Comparison of ENCODE assay signal across 1 cellular context in genomic region chr4:88320174-88320779, GRCh38.
TF ChIP-seq lines count a peak whose summit lies in the region.

No MANE protein-coding gene starts in this region.

TF ChIP-seq in GM23338, 12 proteins besides CTCF, POLR2A, EP300 and RAD21 (continued from another document):
- TF ChIP-seq CREB1 (CRISPR knock-in tag; IDR thresholded peaks at IDR 0.05; ENCODE audit: low read depth) (no peak), ZNF114 (CRISPR knock-in tag; IDR thresholded peaks at IDR 0.05) (no peak), STAT1 (IDR thresholded peaks at IDR 0.05; ENCODE audit: unreplicated experiment) (no peak), EZH2 (IDR thresholded peaks at IDR 0.05; ENCODE audit: low read depth, unreplicated experiment) (no peak), EZH2phosphoT487 (IDR thresholded peaks at IDR 0.05; ENCODE audit: unreplicated experiment) (no peak), NANOG (IDR thresholded peaks at IDR 0.05; ENCODE audit: borderline replicate concordance) (no peak)
- TF ChIP-seq, protein P1, sequence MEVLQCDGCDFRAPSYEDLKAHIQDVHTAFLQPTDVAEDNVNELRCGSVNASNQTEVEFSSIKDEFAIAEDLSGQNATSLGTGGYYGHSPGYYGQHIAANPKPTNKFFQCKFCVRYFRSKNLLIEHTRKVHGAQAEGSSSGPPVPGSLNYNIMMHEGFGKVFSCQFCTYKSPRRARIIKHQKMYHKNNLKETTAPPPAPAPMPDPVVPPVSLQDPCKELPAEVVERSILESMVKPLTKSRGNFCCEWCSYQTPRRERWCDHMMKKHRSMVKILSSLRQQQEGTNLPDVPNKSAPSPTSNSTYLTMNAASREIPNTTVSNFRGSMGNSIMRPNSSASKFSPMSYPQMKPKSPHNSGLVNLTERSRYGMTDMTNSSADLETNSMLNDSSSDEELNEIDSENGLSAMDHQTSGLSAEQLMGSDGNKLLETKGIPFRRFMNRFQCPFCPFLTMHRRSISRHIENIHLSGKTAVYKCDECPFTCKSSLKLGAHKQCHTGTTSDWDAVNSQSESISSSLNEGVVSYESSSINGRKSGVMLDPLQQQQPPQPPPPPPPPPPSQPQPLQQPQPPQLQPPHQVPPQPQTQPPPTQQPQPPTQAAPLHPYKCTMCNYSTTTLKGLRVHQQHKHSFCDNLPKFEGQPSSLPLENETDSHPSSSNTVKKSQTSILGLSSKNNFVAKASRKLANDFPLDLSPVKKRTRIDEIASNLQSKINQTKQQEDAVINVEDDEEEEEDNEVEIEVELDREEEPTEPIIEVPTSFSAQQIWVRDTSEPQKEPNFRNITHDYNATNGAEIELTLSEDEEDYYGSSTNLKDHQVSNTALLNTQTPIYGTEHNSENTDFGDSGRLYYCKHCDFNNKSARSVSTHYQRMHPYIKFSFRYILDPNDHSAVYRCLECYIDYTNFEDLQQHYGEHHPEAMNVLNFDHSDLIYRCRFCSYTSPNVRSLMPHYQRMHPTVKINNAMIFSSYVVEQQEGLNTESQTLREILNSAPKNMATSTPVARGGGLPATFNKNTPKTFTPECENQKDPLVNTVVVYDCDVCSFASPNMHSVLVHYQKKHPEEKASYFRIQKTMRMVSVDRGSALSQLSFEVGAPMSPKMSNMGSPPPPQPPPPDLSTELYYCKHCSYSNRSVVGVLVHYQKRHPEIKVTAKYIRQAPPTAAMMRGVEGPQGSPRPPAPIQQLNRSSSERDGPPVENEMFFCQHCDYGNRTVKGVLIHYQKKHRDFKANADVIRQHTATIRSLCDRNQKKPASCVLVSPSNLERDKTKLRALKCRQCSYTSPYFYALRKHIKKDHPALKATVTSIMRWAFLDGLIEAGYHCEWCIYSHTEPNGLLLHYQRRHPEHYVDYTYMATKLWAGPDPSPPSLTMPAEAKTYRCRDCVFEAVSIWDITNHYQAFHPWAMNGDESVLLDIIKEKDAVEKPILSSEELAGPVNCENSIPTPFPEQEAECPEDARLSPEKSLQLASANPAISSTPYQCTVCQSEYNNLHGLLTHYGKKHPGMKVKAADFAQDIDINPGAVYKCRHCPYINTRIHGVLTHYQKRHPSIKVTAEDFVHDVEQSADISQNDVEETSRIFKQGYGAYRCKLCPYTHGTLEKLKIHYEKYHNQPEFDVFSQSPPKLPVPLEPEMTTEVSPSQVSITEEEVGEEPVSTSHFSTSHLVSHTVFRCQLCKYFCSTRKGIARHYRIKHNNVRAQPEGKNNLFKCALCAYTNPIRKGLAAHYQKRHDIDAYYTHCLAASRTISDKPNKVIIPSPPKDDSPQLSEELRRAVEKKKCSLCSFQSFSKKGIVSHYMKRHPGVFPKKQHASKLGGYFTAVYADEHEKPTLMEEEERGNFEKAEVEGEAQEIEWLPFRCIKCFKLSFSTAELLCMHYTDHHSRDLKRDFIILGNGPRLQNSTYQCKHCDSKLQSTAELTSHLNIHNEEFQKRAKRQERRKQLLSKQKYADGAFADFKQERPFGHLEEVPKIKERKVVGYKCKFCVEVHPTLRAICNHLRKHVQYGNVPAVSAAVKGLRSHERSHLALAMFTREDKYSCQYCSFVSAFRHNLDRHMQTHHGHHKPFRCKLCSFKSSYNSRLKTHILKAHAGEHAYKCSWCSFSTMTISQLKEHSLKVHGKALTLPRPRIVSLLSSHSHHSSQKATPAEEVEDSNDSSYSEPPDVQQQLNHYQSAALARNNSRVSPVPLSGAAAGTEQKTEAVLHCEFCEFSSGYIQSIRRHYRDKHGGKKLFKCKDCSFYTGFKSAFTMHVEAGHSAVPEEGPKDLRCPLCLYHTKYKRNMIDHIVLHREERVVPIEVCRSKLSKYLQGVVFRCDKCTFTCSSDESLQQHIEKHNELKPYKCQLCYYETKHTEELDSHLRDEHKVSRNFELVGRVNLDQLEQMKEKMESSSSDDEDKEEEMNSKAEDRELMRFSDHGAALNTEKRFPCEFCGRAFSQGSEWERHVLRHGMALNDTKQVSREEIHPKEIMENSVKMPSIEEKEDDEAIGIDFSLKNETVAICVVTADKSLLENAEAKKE (CRISPR knock-in tag; IDR thresholded peaks at IDR 0.05) = no peak
